In the genomic region with DNA sequence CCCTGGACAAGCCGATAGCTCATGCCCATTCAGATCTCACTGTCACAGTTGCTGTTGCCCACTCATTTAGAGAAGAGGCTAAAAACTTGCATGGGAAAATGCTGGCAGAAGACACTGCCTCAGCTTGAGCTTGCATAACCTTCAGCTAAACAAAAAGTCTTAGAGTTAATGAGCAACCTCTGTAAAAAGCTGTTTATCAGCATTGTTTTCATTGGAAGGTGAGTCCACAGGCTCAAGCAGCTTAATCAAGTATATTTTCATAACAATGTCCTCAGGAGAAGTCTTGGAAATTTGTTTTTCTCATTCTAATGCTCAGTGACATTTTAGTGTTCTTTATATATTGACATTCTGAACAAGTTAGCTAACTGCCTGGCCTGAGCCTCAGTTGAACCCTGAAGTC, we compare ENCODE assay signal across 21 cellular contexts.
"Had no signal": no experiment of that assay in that cellular context is flagged by ENCODE, and none has a peak within 500 bp of the region (broad histone marks: within the 10 kb centered on the region; RNA-seq: fewer than 3 reads in every experiment).

No MANE protein-coding gene starts in this region.

- H3K36me3 Mint-ChIP-seq: natural killer cell treated with Interleukin-12 subunit alpha and Interleukin-12 subunit beta and Interleukin-15 and Interleukin-18, amount 100 ng/mL, for 72 hours had no signal

- H3K27ac Mint-ChIP-seq: dendritic cell treated with granulocyte-macrophage colony-stimulating factor and Interleukin-4, amounts not matched to agents 40 ng/mL and 50 ng/mL, for 4 days; effector memory CD8-positive, alpha-beta T cell; natural killer cell treated with Interleukin-12 subunit alpha and Interleukin-12 subunit beta and Interleukin-15 and Interleukin-18, amount 100 ng/mL, for 72 hours had no signal

- H3K9me3 ChIP-seq: esophagus muscularis mucosa, gastroesophageal sphincter, left ventricle myocardium inferior, lower lobe of right lung, prostate gland, thoracic aorta, transverse colon had no signal

- H3K9ac ChIP-seq: parathyroid adenoma had no signal

- H3K27me3 ChIP-seq: esophagus muscularis mucosa, gastroesophageal sphincter, stomach, transverse colon had no signal

- H2AFZ ChIP-seq: parathyroid adenoma had no signal

- H3K27ac ChIP-seq: epithelial cell of prostate, gastroesophageal sphincter, left ventricle myocardium inferior, lower lobe of right lung, parathyroid adenoma, prostate gland, stomach, thoracic aorta, transverse colon had no signal

- H3K79me2 ChIP-seq: parathyroid adenoma had no signal

- H3K4me3 Mint-ChIP-seq: central memory CD8-positive, alpha-beta T cell; dendritic cell treated with granulocyte-macrophage colony-stimulating factor and Interleukin-4, amounts not matched to agents 40 ng/mL and 50 ng/mL, for 4 days; effector memory CD8-positive, alpha-beta T cell; natural killer cell treated with Interleukin-12 subunit alpha and Interleukin-12 subunit beta and Interleukin-15 and Interleukin-18, amount 100 ng/mL, for 72 hours had no signal

- H3K36me3 ChIP-seq: esophagus muscularis mucosa, gastroesophageal sphincter, left ventricle myocardium inferior, lower lobe of right lung, prostate gland, stomach, thoracic aorta, transverse colon had no signal

- ATAC-seq: effector memory CD8-positive, alpha-beta T cell; gastroesophageal sphincter; lower lobe of right lung; natural killer cell treated with Interleukin-12 subunit alpha and Interleukin-12 subunit beta and Interleukin-15 and Interleukin-18, amount 100 ng/mL, for 72 hours; sciatic nerve had no signal

- H3K27me3 Mint-ChIP-seq: central memory CD8-positive, alpha-beta T cell; dendritic cell treated with granulocyte-macrophage colony-stimulating factor and Interleukin-4, amounts not matched to agents 40 ng/mL and 50 ng/mL, for 4 days; effector memory CD8-positive, alpha-beta T cell; natural killer cell treated with Interleukin-12 subunit alpha and Interleukin-12 subunit beta and Interleukin-15 and Interleukin-18, amount 100 ng/mL, for 72 hours had no signal

- H3K4me1 Mint-ChIP-seq: central memory CD8-positive, alpha-beta T cell had no signal

- H3K4me3 ChIP-seq: esophagus muscularis mucosa, gastroesophageal sphincter, left ventricle myocardium inferior, lower lobe of right lung, prostate gland, stomach, thoracic aorta, transverse colon had no signal

- DNase-seq: effector memory CD8-positive, alpha-beta T cell; foreskin fibroblast; left ventricle myocardium inferior; lower lobe of right lung; mesenchymal stem cell; midbrain; stimulated activated CD4-positive, alpha-beta T cell treated with anti-CD3 and anti-CD28 coated beads, Interleukin-2, amount 100 ng/mL, for 24 hours; stimulated activated naive CD4-positive, alpha-beta T cell; stomach; substantia nigra; transverse colon had no signal

- H3K4me1 ChIP-seq: esophagus muscularis mucosa, gastroesophageal sphincter, left ventricle myocardium inferior, lower lobe of right lung, parathyroid adenoma, prostate gland, transverse colon had no signal
